Comparison of ENCODE assay signal across 7 cellular contexts in the genomic region with DNA sequence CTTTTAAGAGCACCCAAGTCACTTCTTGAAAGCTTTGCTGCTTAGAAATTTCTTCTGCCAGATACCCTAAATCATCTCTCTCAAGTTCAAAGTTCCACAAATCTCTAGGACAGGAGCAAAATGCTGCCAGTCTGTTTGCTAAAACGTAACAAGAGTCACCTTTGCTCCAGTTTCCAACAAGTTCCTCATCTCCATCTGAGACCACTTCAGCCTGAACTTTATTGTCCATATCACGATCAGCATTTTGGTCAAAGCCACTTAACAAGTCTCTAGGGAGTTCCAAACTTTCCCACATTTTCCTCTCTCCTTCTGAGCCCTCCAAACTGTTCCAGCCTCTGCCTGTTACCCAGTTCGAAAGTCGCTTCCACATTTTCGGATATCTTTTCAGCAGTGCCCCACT. TPM values are rescaled to one million over a fixed set of nuclear protein-coding genes. Genes with fewer than 3 reads are reported as not detected.
A peak's percentile ranks its signal among the peaks of the same experiment; 100 is the strongest.
DNase-seq lines count a peak whose midpoint lies in the region; ATAC-seq, FAIRE-seq and TF ChIP-seq lines count a peak whose summit lies in the region.
"Not testable (repeated sequence)": the region's sequence is repeated elsewhere in the genome, so short reads cannot be mapped to it uniquely, and the experiment has no call there.

No MANE protein-coding gene starts in this region.

- not testable (repeated sequence) for H3K4me3 Mint-ChIP-seq in T-helper 17 cell; endodermal cell; natural killer cell; progenitor cell of endocrine pancreas (ENCODE audit: low read depth)

- H3K9ac ChIP-seq in K562 (ENCODE audit: insufficient read depth in 1 of 2, low read depth in 2 of 2, low read length in 2 of 2); endodermal cell (ENCODE audit: extremely low read depth, low read length, poor library complexity, severe bottlenecking); iPS-20b (ENCODE audit: low read depth, low read length): not testable (repeated sequence)

- CTCF ChIA-PET in K562 (lab: Yijun Ruan, JAX; ENCODE audit: low intra/inter-chr PET ratio): not testable (repeated sequence)

- TF ChIP-seq POLR2A in K562 (conservative IDR thresholded peaks at IDR 0.05): not testable (repeated sequence)

- H3K4me3 ChIP-seq in HAP-1 (peak overlapping the region; percentile 34), iPS-20b (ENCODE audit: low read length) (peak overlapping the region; percentile 21; the same call in 1 of the 2 replicates)
- H3K4me3 ChIP-seq in K562; endodermal cell (ENCODE audit: low read length): not testable (repeated sequence)

- H3K36me3 Mint-ChIP-seq in T-helper 17 cell (ENCODE audit: low read depth); endodermal cell (ENCODE audit: low read depth); natural killer cell; progenitor cell of endocrine pancreas (ENCODE audit: insufficient read depth): not testable (repeated sequence)

- TF ChIP-seq EP300 in K562 (IDR thresholded peaks at IDR 0.05; ENCODE audit: low read length): not testable (repeated sequence)

- not testable (repeated sequence) for H3K4me2 ChIP-seq in K562 (ENCODE audit: insufficient read depth, low read length)

- not testable (repeated sequence) for H3K27ac ChIP-seq in K562 (ENCODE audit: extremely low read depth, low read depth, low read length); endodermal cell (ENCODE audit: low read depth, low read length); iPS-20b (ENCODE audit: low read length)

- H3K27me3 ChIP-seq in HAP-1 (ENCODE audit: low read depth); K562 (ENCODE audit: control insufficient read depth in 2 of 2, insufficient read depth in 2 of 2, low read length in 2 of 2); endodermal cell (ENCODE audit: control insufficient read depth, insufficient read depth, low read length, poor library complexity, severe bottlenecking); iPS-20b (ENCODE audit: insufficient read depth, low read length): not testable (repeated sequence)

- not testable (repeated sequence) for H2AFZ ChIP-seq in K562 (ENCODE audit: low read depth, low read length)

- TF ChIP-seq CTCF in K562 (IDR thresholded peaks at IDR 0.05 in 2 of 3, conservative IDR thresholded peaks at IDR 0.05 in 1 of 3; ENCODE audit: insufficient read depth in 2 of 3, low read depth in 1 of 3, low read length in 3 of 3); endodermal cell (conservative IDR thresholded peaks at IDR 0.05); natural killer cell (IDR thresholded peaks at IDR 0.05); progenitor cell of endocrine pancreas (IDR thresholded peaks at IDR 0.05; ENCODE audit: unreplicated experiment): not testable (repeated sequence)

- not testable (repeated sequence) for H3K27me3 Mint-ChIP-seq in T-helper 17 cell; endodermal cell (ENCODE audit: insufficient read depth); natural killer cell (ENCODE audit: low read depth in 2 of 2); progenitor cell of endocrine pancreas

- not testable (repeated sequence) for H3K9me1 ChIP-seq in K562 (ENCODE audit: control insufficient read depth, insufficient read depth, low read length)

- POLR2A ChIA-PET in K562 (lab: Yijun Ruan, JAX): interaction anchor here (2.2 kb wide), 1 partner anchor 10 kb away, joined by 8 read pairs; no protein-coding TSS in a partner anchor

- H3K4me1 Mint-ChIP-seq in T-helper 17 cell (peaks cover 47% of the 10 kb centered on the region), endodermal cell (peaks cover 21% of the 10 kb centered on the region), natural killer cell (peaks cover 66 to 74% of the 10 kb centered on the region in 2 donors), progenitor cell of endocrine pancreas (ENCODE audit: low read depth) (peaks cover 32% of the 10 kb centered on the region)

- peaks cover 60% of the 10 kb centered on the region for H3K79me2 ChIP-seq in K562 (ENCODE audit: control insufficient read depth, insufficient read depth, low read length)

- not testable (repeated sequence) for TF ChIP-seq RAD21 in K562 (CRISPR knock-in tag; conservative IDR thresholded peaks at IDR 0.05 in 1 of 2, IDR thresholded peaks at IDR 0.05 in 1 of 2)

- H3K4me1 ChIP-seq in HAP-1: peaks cover 41% of the 10 kb centered on the region
- H3K4me1 ChIP-seq in K562 (replicated peaks in 1 of 2; ENCODE audit: control insufficient read depth in 2 of 2, insufficient read depth in 2 of 2, low read length in 2 of 2); endodermal cell (ENCODE audit: control insufficient read depth, insufficient read depth, low read length): not testable (repeated sequence)
- peaks cover 13% of the 10 kb centered on the region; the same call in 1 of the 2 replicates for H3K4me1 ChIP-seq in iPS-20b (ENCODE audit: insufficient read depth, low read length)

- BruUV-seq in K562 (replicated peaks; lab: Mats Ljungman, UMichigan): not testable (repeated sequence)

- intact Hi-C loops in K562 (cut with micrococcal nuclease); natural killer cell (cut with micrococcal nuclease): not testable (repeated sequence)

- in situ Hi-C loops in HAP-1 (cut with MboI; ENCODE audit: low sequenced_read_pairs); K562 (cut with MboI): not testable (repeated sequence)

- peak overlapping the region; percentile 41 for H3K27ac Mint-ChIP-seq in T-helper 17 cell
- H3K27ac Mint-ChIP-seq in endodermal cell: peak overlapping the region; percentile 77
- H3K27ac Mint-ChIP-seq in natural killer cell: peak overlapping the region; percentile 10 to 68
- peak overlapping the region; percentile 30 for H3K27ac Mint-ChIP-seq in progenitor cell of endocrine pancreas

- peak; percentile 28 to 58 for DNase-seq in HAP-1 (ENCODE audit: low spot score in 2 of 2)
- DNase-seq in T-helper 17 cell; K562 (ENCODE audit: extremely low read depth in 1 of 4, low spot score in 3 of 4); endodermal cell; natural killer cell; progenitor cell of endocrine pancreas (ENCODE audit: low spot score, unreplicated experiment): not testable (repeated sequence)

- not testable (repeated sequence) for H3K9me3 ChIP-seq in HAP-1; T-helper 17 cell (ENCODE audit: control insufficient read depth, low read length, poor library complexity, severe bottlenecking); K562 (replicated peaks; ENCODE audit: control insufficient read depth, insufficient read depth, low read depth, low read length); endodermal cell (ENCODE audit: control insufficient read depth, low read length); iPS-20b (ENCODE audit: insufficient read depth, low read depth, low read length)

- not testable (repeated sequence) for H3K36me3 ChIP-seq in HAP-1 (replicated peaks); K562 (ENCODE audit: control insufficient read depth, insufficient read depth, low read length); endodermal cell (ENCODE audit: control insufficient read depth, insufficient read depth, low read length); iPS-20b (ENCODE audit: insufficient read depth, low read depth, low read length)

- ATAC-seq in T-helper 17 cell, K562, natural killer cell: not testable (repeated sequence)

- not testable (repeated sequence) for H4K20me1 ChIP-seq in K562 (replicated peaks; ENCODE audit: control insufficient read depth, insufficient read depth, low read length)

- FAIRE-seq in K562 (lab: Jason Lieb, UNC): not testable (repeated sequence)

- H3K9me3 Mint-ChIP-seq in endodermal cell; natural killer cell; progenitor cell of endocrine pancreas (ENCODE audit: low read depth): not testable (repeated sequence)

- WGBS in K562 (ENCODE audit: insufficient coverage, low coverage, missing lambda C conversion rate): 72% methylated on average over 3 of the region's 5 CpGs
- WGBS in endodermal cell (ENCODE audit: insufficient coverage in 1 of 2, insufficient read length in 1 of 2), 2 experiments: 86% methylated on average over 5 of the region's 5 CpGs

RNA-seq across cellular contexts. Expression of gene DENND4C, which starts 21.1 kb away (rescaled TPM):
- 10 to 100 TPM; 49.4 to 54.4 TPM for total RNA-seq in T-helper 17 cell
- 58.3 and 148 TPM in 2 replicates for total RNA-seq in K562 (2011; cell fraction: chromatin; rRNA removed; ENCODE audit: low replicate concordance)
- total RNA-seq in K562 (2011; cell fraction: nucleolus; rRNA removed): 21.2 and 29.9 TPM in 2 replicates
- 52.6 and 70.1 TPM in 2 replicates for total RNA-seq in K562 (2011; cell fraction: nucleoplasm; rRNA removed)
- 13.6 and 15.3 TPM in 2 replicates for total RNA-seq in K562 (2014; rRNA removed)
- 24.4 and 26.2 TPM in 2 replicates for total RNA-seq in K562 (2014; rRNA removed; fragmentation: Illumina TruSeq; extraction: Trizol)
- total RNA-seq in K562 (2015; rRNA removed; fragmentation: Illumina TruSeq; extraction: Trizol): 26.2 and 31.8 TPM in 2 replicates
- 13.8 and 13.9 TPM in 2 replicates for total RNA-seq in K562 (2021)
- polyA plus RNA-seq in K562 (2011; rRNA removed): 19.3 and 26.0 TPM in 2 replicates
- polyA plus RNA-seq in K562 (2011; cell fraction: cytosol; rRNA removed): 4.9 and 9.3 TPM in 2 replicates
- 16.9 and 17.1 TPM in 2 replicates for polyA plus RNA-seq in K562 (2011; cell fraction: nucleus; rRNA removed)
- polyA plus RNA-seq in K562 (2012): 8.7 and 11.1 TPM in 2 replicates
- polyA plus RNA-seq in K562 (2014; fragmentation: Illumina TruSeq; extraction: Trizol): 12.2 and 14.5 TPM in 2 replicates
- polyA plus RNA-seq in K562 (2014; fragmentation: Nextera tagmentation; extraction: Ambion mirVana): 1 to 10 TPM; 4.8 to 6.7 TPM
- polyA plus RNA-seq in K562 (2014; rRNA removed): 9.5 and 13.3 TPM in 2 replicates
- 63.2 and 72.7 TPM in 2 replicates for polyA minus RNA-seq in K562 (2011; rRNA and poly(A)+ RNA removed)
- polyA minus RNA-seq in K562 (2011; cell fraction: cytosol; rRNA and poly(A)+ RNA removed): 15.4 and 29.7 TPM in 2 replicates
- 39.0 and 62.6 TPM in 2 replicates for polyA minus RNA-seq in K562 (2011; cell fraction: nucleus; rRNA and poly(A)+ RNA removed)
- total RNA-seq in endodermal cell: 10 to 100 TPM; 25.4 to 27.2 TPM
- 18.5 TPM for polyA plus RNA-seq in endodermal cell (2013, experiment 1 of 2)
- polyA plus RNA-seq in endodermal cell (2013, experiment 2 of 2): 19.5 TPM
- 100 to 1,000 TPM in 2 of 3 donors, 10 to 100 TPM in 1; 82.6 to 115 (median 100) TPM for total RNA-seq in natural killer cell
- total RNA-seq in progenitor cell of endocrine pancreas: 57.3 and 60.4 TPM in 2 replicates
